Comparison of ENCODE assay signal across 2 cellular contexts in the genomic region with DNA sequence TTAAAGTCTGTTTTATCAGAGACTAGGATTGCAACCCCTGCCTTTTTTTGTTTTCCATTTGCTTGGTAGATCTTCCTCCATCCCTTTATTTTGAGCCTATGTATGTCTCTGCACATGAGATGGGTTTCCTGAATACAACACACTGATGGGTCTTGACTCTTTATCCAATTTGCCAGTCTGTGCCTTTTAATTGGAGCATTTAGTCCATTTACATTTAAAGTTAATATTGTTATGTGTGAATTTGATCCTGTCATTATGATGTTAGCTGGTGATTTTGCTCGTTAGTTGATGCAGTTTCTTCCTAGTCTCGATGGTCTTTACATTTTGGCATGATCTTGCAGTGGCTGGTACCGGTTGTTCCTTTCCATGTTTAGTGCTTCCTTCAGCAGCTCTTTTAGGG.
DNase-seq lines count a peak whose midpoint lies in the region; ATAC-seq, FAIRE-seq and TF ChIP-seq lines count a peak whose summit lies in the region.
"Not testable (repeated sequence)": the region's sequence is repeated elsewhere in the genome, so short reads cannot be mapped to it uniquely, and the experiment has no call there.

No MANE protein-coding gene starts in this region.

- not testable (repeated sequence) for H3K9me1 ChIP-seq in K562 (ENCODE audit: control insufficient read depth, insufficient read depth, low read length)

- H3K4me2 ChIP-seq in K562 (ENCODE audit: insufficient read depth, low read length): not testable (repeated sequence)

- H2AFZ ChIP-seq in K562 (ENCODE audit: low read depth, low read length): not testable (repeated sequence)

- H3K9me3 Mint-ChIP-seq in activated naive CD4-positive, alpha-beta T cell treated with anti-CD3 and anti-CD28 coated beads, Interleukin-2, amount 10 ng/mL, durations not matched to agents 7 days and 5 days: peaks cover 11% of the 10 kb centered on the region

- not testable (repeated sequence) for DNase-seq in activated naive CD4-positive, alpha-beta T cell treated with anti-CD3 and anti-CD28 coated beads, Interleukin-2, amount 10 ng/mL, durations not matched to agents 7 days and 5 days; K562 (ENCODE audit: extremely low read depth in 1 of 4, low spot score in 3 of 4)

- not testable (repeated sequence) for TF ChIP-seq RAD21 in K562 (CRISPR knock-in tag; conservative IDR thresholded peaks at IDR 0.05 in 1 of 2, IDR thresholded peaks at IDR 0.05 in 1 of 2)

- not testable (repeated sequence) for H3K4me1 Mint-ChIP-seq in activated naive CD4-positive, alpha-beta T cell treated with anti-CD3 and anti-CD28 coated beads, Interleukin-2, amount 10 ng/mL, durations not matched to agents 7 days and 5 days

- H3K4me3 Mint-ChIP-seq in activated naive CD4-positive, alpha-beta T cell treated with anti-CD3 and anti-CD28 coated beads, Interleukin-2, amount 10 ng/mL, durations not matched to agents 7 days and 5 days: not testable (repeated sequence)

- not testable (repeated sequence) for ATAC-seq in K562

- H3K27me3 Mint-ChIP-seq in activated naive CD4-positive, alpha-beta T cell treated with anti-CD3 and anti-CD28 coated beads, Interleukin-2, amount 10 ng/mL, durations not matched to agents 7 days and 5 days: peaks cover 14% of the 10 kb centered on the region

- H3K4me1 ChIP-seq in K562 (replicated peaks in 1 of 2; ENCODE audit: control insufficient read depth in 2 of 2, insufficient read depth in 2 of 2, low read length in 2 of 2): not testable (repeated sequence)

- H3K27me3 ChIP-seq in K562 (ENCODE audit: control insufficient read depth in 2 of 2, insufficient read depth in 2 of 2, low read length in 2 of 2): not testable (repeated sequence)

- H3K36me3 ChIP-seq in K562 (ENCODE audit: control insufficient read depth, insufficient read depth, low read length): not testable (repeated sequence)

- not testable (repeated sequence) for H3K27ac ChIP-seq in K562 (ENCODE audit: extremely low read depth, low read depth, low read length)

- WGBS in K562 (ENCODE audit: insufficient coverage, low coverage, missing lambda C conversion rate): 0% methylated on average over 1 of the region's 3 CpGs

- H3K79me2 ChIP-seq in K562 (ENCODE audit: control insufficient read depth, insufficient read depth, low read length): not testable (repeated sequence)

- TF ChIP-seq EP300 in K562 (IDR thresholded peaks at IDR 0.05; ENCODE audit: low read length): not testable (repeated sequence)

- not testable (repeated sequence) for TF ChIP-seq POLR2A in K562 (conservative IDR thresholded peaks at IDR 0.05)

- in situ Hi-C loops in K562 (cut with MboI): not testable (repeated sequence)

- H3K9me3 ChIP-seq in K562 (replicated peaks; ENCODE audit: control insufficient read depth, insufficient read depth, low read depth, low read length): not testable (repeated sequence)

- not testable (repeated sequence) for TF ChIP-seq CTCF in K562 (IDR thresholded peaks at IDR 0.05 in 2 of 3, conservative IDR thresholded peaks at IDR 0.05 in 1 of 3; ENCODE audit: insufficient read depth in 2 of 3, low read depth in 1 of 3, low read length in 3 of 3)

- intact Hi-C loops in K562 (cut with micrococcal nuclease): not testable (repeated sequence)

- POLR2A ChIA-PET in K562 (lab: Yijun Ruan, JAX): not testable (repeated sequence)

- H3K9ac ChIP-seq in K562 (ENCODE audit: insufficient read depth in 1 of 2, low read depth in 2 of 2, low read length in 2 of 2): not testable (repeated sequence)

- H3K36me3 Mint-ChIP-seq in activated naive CD4-positive, alpha-beta T cell treated with anti-CD3 and anti-CD28 coated beads, Interleukin-2, amount 10 ng/mL, durations not matched to agents 7 days and 5 days: not testable (repeated sequence)

- not testable (repeated sequence) for H3K4me3 ChIP-seq in K562

- H3K27ac Mint-ChIP-seq in activated naive CD4-positive, alpha-beta T cell treated with anti-CD3 and anti-CD28 coated beads, Interleukin-2, amount 10 ng/mL, durations not matched to agents 7 days and 5 days: peak overlapping the region; percentile 28

- CTCF ChIA-PET in activated naive CD4-positive, alpha-beta T cell treated with anti-CD3 and anti-CD28 coated beads, Interleukin-2, amount 10 ng/mL, durations not matched to agents 7 days and 5 days (lab: Charles Lee); K562 (lab: Yijun Ruan, JAX; ENCODE audit: low intra/inter-chr PET ratio): not testable (repeated sequence)

- not testable (repeated sequence) for FAIRE-seq in K562 (lab: Jason Lieb, UNC)

- BruUV-seq in K562 (replicated peaks; lab: Mats Ljungman, UMichigan): not testable (repeated sequence)

- H4K20me1 ChIP-seq in K562 (replicated peaks; ENCODE audit: control insufficient read depth, insufficient read depth, low read length): not testable (repeated sequence)

TF ChIP-seq in K562, 482 proteins besides CTCF, POLR2A, EP300 and RAD21:
- peak; percentile 91 for TF ChIP-seq ZNF507 (tag; conservative IDR thresholded peaks at IDR 0.05)
